27 cellular contexts compared by ENCODE assay signal in the genomic region with DNA sequence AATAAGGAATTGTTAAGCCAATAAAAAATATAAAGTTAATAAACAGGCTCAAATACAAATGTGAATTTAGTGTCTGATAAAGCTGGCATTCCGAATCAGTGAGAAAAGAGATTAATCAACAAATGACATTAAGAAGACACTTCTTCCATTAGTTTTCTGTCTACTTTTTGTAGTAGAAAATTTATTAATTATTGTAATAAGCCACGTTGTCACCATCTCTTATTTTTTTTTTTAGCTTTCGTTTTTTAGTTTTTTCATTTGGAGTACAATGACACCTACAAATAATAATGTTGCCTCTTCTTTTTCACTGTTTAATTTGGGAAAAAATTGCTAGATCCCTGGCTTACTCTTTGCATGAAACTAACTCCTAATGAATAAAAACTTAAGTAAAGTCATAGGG. TPM values are rescaled to one million over a fixed set of nuclear protein-coding genes. Genes with fewer than 3 reads are reported as not detected.
"Had no signal": no experiment of that assay in that cellular context is flagged by ENCODE, and none has a peak within 500 bp of the region (broad histone marks: within the 10 kb centered on the region; RNA-seq: fewer than 3 reads in every experiment).

No MANE protein-coding gene starts in this region.

- FAIRE-seq: endothelial cell of umbilical vein had no signal

- H3K36me3 ChIP-seq: colonic mucosa, esophagus muscularis mucosa, esophagus squamous epithelium, gastrocnemius medialis, gastroesophageal sphincter, heart left ventricle, heart right ventricle had no signal

- H3K4me2 ChIP-seq: hepatocyte had no signal

- H3K79me2 ChIP-seq: hepatocyte had no signal

- ATAC-seq: effector memory CD8-positive, alpha-beta T cell; esophagus mucosa; foreskin keratinocyte; gastrocnemius medialis; gastroesophageal sphincter; heart left ventricle; heart right ventricle had no signal

- H2AFZ ChIP-seq: hepatocyte had no signal

- H3K27ac ChIP-seq: colonic mucosa, coronary artery, dorsolateral prefrontal cortex, epithelial cell of prostate, esophagus muscularis mucosa, esophagus squamous epithelium, foreskin keratinocyte, gastrocnemius medialis, gastroesophageal sphincter, heart left ventricle, heart right ventricle, hepatocyte had no signal

- DNase-seq: colonic mucosa; cortex of kidney; dermis blood vessel endothelial cell; dorsolateral prefrontal cortex; effector CD4-positive, alpha-beta T cell; effector CD8-positive, alpha-beta T cell; effector memory CD4-positive, alpha-beta T cell; effector memory CD8-positive, alpha-beta T cell; endodermal cell; erythroblast; esophagus squamous epithelium; foreskin fibroblast; foreskin keratinocyte; foreskin melanocyte; gastrocnemius medialis; glutamatergic neuron; head of caudate nucleus; heart left ventricle; heart right ventricle; hippocampal formation had no signal

- H3K9me3 ChIP-seq: colonic mucosa, esophagus muscularis mucosa, esophagus squamous epithelium, gastrocnemius medialis, gastroesophageal sphincter, heart left ventricle, heart right ventricle had no signal

- H3K4me1 ChIP-seq: colonic mucosa, foreskin keratinocyte, gastrocnemius medialis had no signal

- H3K4me3 ChIP-seq: colonic mucosa, coronary artery, dorsolateral prefrontal cortex, esophagus muscularis mucosa, esophagus squamous epithelium, gastrocnemius medialis, gastroesophageal sphincter, heart left ventricle, heart right ventricle, hepatocyte had no signal

RNA-seq across cellular contexts. Expression of a gene that starts 46.8 kb away (rescaled TPM):
- total RNA-seq: hepatocyte had no signal
